ENCODE assay signal across 13 cellular contexts in genomic region chr4:154854362-154854761, GRCh38.
DNase-seq lines count a peak whose midpoint lies in the region; ATAC-seq, FAIRE-seq and TF ChIP-seq lines count a peak whose summit lies in the region.
"Had no signal": no experiment of that assay in that cellular context is flagged by ENCODE, and none has a peak within 500 bp of the region (broad histone marks: within the 10 kb centered on the region; RNA-seq: fewer than 3 reads in every experiment).

No MANE protein-coding gene starts in this region.

- H3K36me3 ChIP-seq in cardiac muscle cell (no peaks in the 10 kb centered on the region), OCI-LY1 (ENCODE audit: insufficient read depth, low read length) (no peaks in the 10 kb centered on the region), colonic mucosa (no peaks in the 10 kb centered on the region)

- H3K27me3 Mint-ChIP-seq in activated CD8-positive, alpha-beta T cell treated with anti-CD3 and anti-CD28 coated beads, Interleukin-2, amount 10 ng/mL, durations not matched to agents 7 days and 5 days (ENCODE audit: low read depth) = no peaks in the 10 kb centered on the region

- no peak overlapping the region for H3K4me3 Mint-ChIP-seq in activated CD8-positive, alpha-beta T cell treated with anti-CD3 and anti-CD28 coated beads, Interleukin-2, amount 10 ng/mL, durations not matched to agents 7 days and 5 days
- H3K4me3 Mint-ChIP-seq: CD14-positive monocyte; T-helper 1 cell treated with Interleukin-12 subunit alpha and Interleukin-12 subunit beta and Interleukin-4 antibody, amounts not matched to agents 30 μg/mL and 1 μg/mL, for 36 hours had no signal

- no peaks in the 10 kb centered on the region for H3K79me2 ChIP-seq in OCI-LY1 (ENCODE audit: insufficient read depth, low read length)

- DNase-seq in cardiac muscle cell (ENCODE audit: low read depth in 1 of 2, low spot score in 1 of 2) = peak; percentile 8 to 46
- no peak for DNase-seq in left ventricle myocardium superior
- DNase-seq in epithelial cell of proximal tubule (ENCODE audit: low read depth) = no peak
- DNase-seq in urothelium cell line (ENCODE audit: low spot score) = peak; percentile 19
- no peak for DNase-seq in colonic mucosa
- DNase-seq in UCSD-AML1 (lab: John Stamatoyannopoulos, UW; ENCODE audit: unreplicated experiment) = no peak
- no peak for DNase-seq in activated CD8-positive, alpha-beta T cell treated with anti-CD3 and anti-CD28 coated beads, Interleukin-2, amount 10 ng/mL, durations not matched to agents 7 days and 5 days
- DNase-seq: activated T-cell treated with anti-CD3 and anti-CD28 coated beads for 4 hours, cortex of kidney, NCI-H1092 treated with DMSO at 0.1 percent for 48 hours had no signal

- H2AFZ ChIP-seq in OCI-LY1 (ENCODE audit: low read length) = no peak overlapping the region

- H3K4me1 ChIP-seq in cardiac muscle cell (ENCODE audit: low read depth) (no peaks in the 10 kb centered on the region), OCI-LY1 (ENCODE audit: insufficient read depth, low read length, severe bottlenecking) (no peaks in the 10 kb centered on the region), colonic mucosa (no peaks in the 10 kb centered on the region)

- no peaks in the 10 kb centered on the region for H3K9me2 ChIP-seq in OCI-LY1 (ENCODE audit: low read depth, low read length)

- TF ChIP-seq CTCF in cardiac muscle cell (IDR thresholded peaks at IDR 0.05; ENCODE audit: low read depth, low read length) (peak; percentile 41), OCI-LY1 (IDR thresholded peaks at IDR 0.05; ENCODE audit: low read length) (peak; percentile 38; the same call in 1 of the 2 replicates), epithelial cell of proximal tubule (conservative IDR thresholded peaks at IDR 0.05; ENCODE audit: low read depth, low read length) (peak; percentile 58), colonic mucosa (IDR thresholded peaks at IDR 0.05) (no peak)

- no peaks in the 10 kb centered on the region for H3F3A ChIP-seq in OCI-LY1 (ENCODE audit: insufficient read depth, low read length)

- no peak for FAIRE-seq in urothelium cell line (lab: Jason Lieb, UNC)

- H3K27me3 ChIP-seq in cardiac muscle cell = no peaks in the 10 kb centered on the region
- H3K27me3 ChIP-seq in OCI-LY1 (ENCODE audit: insufficient read depth, low read length) = no peaks in the 10 kb centered on the region
- no peaks in the 10 kb centered on the region for H3K27me3 ChIP-seq in colonic mucosa

- H4K20me1 ChIP-seq in OCI-LY1 (ENCODE audit: insufficient read depth, low read length) = no peaks in the 10 kb centered on the region

- no peak overlapping the region for H3K9ac ChIP-seq in OCI-LY1 (ENCODE audit: low read length)
- H3K9ac ChIP-seq in colonic mucosa (ENCODE audit: low read depth in 2 of 2, low read length in 2 of 2) = no peak overlapping the region

- no peak overlapping the region for H3K27ac Mint-ChIP-seq in activated CD8-positive, alpha-beta T cell treated with anti-CD3 and anti-CD28 coated beads, Interleukin-2, amount 10 ng/mL, durations not matched to agents 7 days and 5 days
- H3K27ac Mint-ChIP-seq: CD14-positive monocyte; T-helper 1 cell treated with Interleukin-12 subunit alpha and Interleukin-12 subunit beta and Interleukin-4 antibody, amounts not matched to agents 30 μg/mL and 1 μg/mL, for 36 hours had no signal

- POLR2A ChIA-PET in activated CD8-positive, alpha-beta T cell treated with anti-CD3 and anti-CD28 coated beads, Interleukin-2, amount 10 ng/mL, durations not matched to agents 7 days and 5 days (lab: Charles Lee) = no interaction called here

- no peaks in the 10 kb centered on the region for H3K9me3 Mint-ChIP-seq in activated CD8-positive, alpha-beta T cell treated with anti-CD3 and anti-CD28 coated beads, Interleukin-2, amount 10 ng/mL, durations not matched to agents 7 days and 5 days (ENCODE audit: insufficient read depth)
- H3K9me3 Mint-ChIP-seq: T-helper 1 cell treated with Interleukin-12 subunit alpha and Interleukin-12 subunit beta and Interleukin-4 antibody, amounts not matched to agents 30 μg/mL and 1 μg/mL, for 36 hours had no signal

- no peak for ATAC-seq in left ventricle myocardium superior
- no peak for ATAC-seq in activated CD8-positive, alpha-beta T cell treated with anti-CD3 and anti-CD28 coated beads, Interleukin-2, amount 10 ng/mL, durations not matched to agents 7 days and 5 days

- intact Hi-C loops in left ventricle myocardium superior (cut with micrococcal nuclease) = no loop called here
- intact Hi-C loops in colonic mucosa (cut with DNase I) = no loop called here

- no peaks in the 10 kb centered on the region for H3K36me3 Mint-ChIP-seq in activated CD8-positive, alpha-beta T cell treated with anti-CD3 and anti-CD28 coated beads, Interleukin-2, amount 10 ng/mL, durations not matched to agents 7 days and 5 days (ENCODE audit: low read depth)
- H3K36me3 Mint-ChIP-seq: CD14-positive monocyte had no signal

- no peaks in the 10 kb centered on the region for H3K4me1 Mint-ChIP-seq in activated CD8-positive, alpha-beta T cell treated with anti-CD3 and anti-CD28 coated beads, Interleukin-2, amount 10 ng/mL, durations not matched to agents 7 days and 5 days (ENCODE audit: low read depth)
- H3K4me1 Mint-ChIP-seq: CD14-positive monocyte had no signal

- H3K4me3 ChIP-seq in cardiac muscle cell (no peak overlapping the region), OCI-LY1 (ENCODE audit: low read depth, low read length, poor library complexity, severe bottlenecking) (no peak overlapping the region), epithelial cell of proximal tubule (ENCODE audit: low read depth, low read length) (no peak overlapping the region), colonic mucosa (no peak overlapping the region)

- no peak overlapping the region for H3K27ac ChIP-seq in cardiac muscle cell
- H3K27ac ChIP-seq in OCI-LY1 (ENCODE audit: low read depth, low read length, poor library complexity, severe bottlenecking) = no peak overlapping the region
- no peak overlapping the region for H3K27ac ChIP-seq in colonic mucosa

- H3K4me2 ChIP-seq in OCI-LY1 (ENCODE audit: low read length) = no peak overlapping the region

- CTCF ChIA-PET in activated CD8-positive, alpha-beta T cell treated with anti-CD3 and anti-CD28 coated beads, Interleukin-2, amount 10 ng/mL, durations not matched to agents 7 days and 5 days (lab: Charles Lee) = no interaction called here

- no peaks in the 10 kb centered on the region for H3K9me3 ChIP-seq in cardiac muscle cell (ENCODE audit: low read depth)
- no peaks in the 10 kb centered on the region for H3K9me3 ChIP-seq in OCI-LY1 (ENCODE audit: low read length)
- no peaks in the 10 kb centered on the region for H3K9me3 ChIP-seq in colonic mucosa

Comparison
In these comparisons a context has a peak if more than half of its experiments do, and no peak if none do; other contexts are left out.
1. DNase-seq: peak in cardiac muscle cell (2 of 2) and urothelium cell line (single experiment); none in left ventricle myocardium superior (single experiment), epithelial cell of proximal tubule (single experiment), colonic mucosa (single experiment), UCSD-AML1 (single experiment) and activated CD8-positive, alpha-beta T cell treated with anti-CD3 and anti-CD28 coated beads, Interleukin-2, amount 10 ng/mL, durations not matched to agents 7 days and 5 days (single experiment).